Comparison of ENCODE assay signal across 14 cellular contexts in genomic region chr19:3357362-3357730, GRCh38. TPM values are rescaled to one million over a fixed set of nuclear protein-coding genes. Genes with fewer than 3 reads are reported as not detected.
DNase-seq lines count a peak whose midpoint lies in the region; ATAC-seq and TF ChIP-seq lines count a peak whose summit lies in the region.
"Had no signal": no experiment of that assay in that cellular context is flagged by ENCODE, and none has a peak within 500 bp of the region (broad histone marks: within the 10 kb centered on the region; RNA-seq: fewer than 3 reads in every experiment).

No MANE protein-coding gene starts in this region.

- H3K4me1 Mint-ChIP-seq in MCF 10A (ENCODE audit: insufficient read depth, unreplicated experiment): peaks cover 15% of the 10 kb centered on the region
- H3K4me1 Mint-ChIP-seq in activated CD8-positive, alpha-beta T cell treated with anti-CD3 and anti-CD28 coated beads for 36 hours (ENCODE audit: low read depth): peaks cover 25% of the 10 kb centered on the region

- peak; percentile 7 for ATAC-seq in activated CD8-positive, alpha-beta T cell treated with anti-CD3 and anti-CD28 coated beads for 36 hours
- ATAC-seq in GM21529 (IDR thresholded peaks at IDR 0.05; ENCODE audit: unreplicated experiment): no peak
- ATAC-seq: left ventricle myocardium superior had no signal

- DNase-seq in MCF 10A (ENCODE audit: unreplicated experiment) (no peak), mammary epithelial cell (no peak), esophagus muscularis mucosa (ENCODE audit: extremely low spot score) (no peak), tibial artery (no peak), tibial nerve (ENCODE audit: low spot score in 2 of 2) (no peak), mesendoderm (no peak)
- peak; percentile 63 for DNase-seq in activated CD8-positive, alpha-beta T cell treated with anti-CD3 and anti-CD28 coated beads for 36 hours
- DNase-seq: AML-193; effector CD4-positive, alpha-beta T cell; left ventricle myocardium superior; NCI-H1417 treated with DMSO at 0.1 percent for 48 hours; NCI-H748 treated with DMSO at 0.1 percent for 48 hours had no signal

- H3K4me1 ChIP-seq in mammary epithelial cell (ENCODE audit: insufficient read depth, low read length): peaks cover 12% of the 10 kb centered on the region
- peaks cover 21 to 38% (median 33%) of the 10 kb centered on the region in 4 donors for H3K4me1 ChIP-seq in esophagus muscularis mucosa
- peaks cover 0 to 33% (median 27%) of the 10 kb centered on the region in 4 donors for H3K4me1 ChIP-seq in tibial artery
- peaks cover 0 to 33% (median 11%) of the 10 kb centered on the region in 4 donors for H3K4me1 ChIP-seq in tibial nerve
- H3K4me1 ChIP-seq in mesendoderm (ENCODE audit: control insufficient read depth, low read depth, low read length): no peaks in the 10 kb centered on the region

- WGBS in mammary epithelial cell (ENCODE audit: low coverage, missing lambda C conversion rate): 85% methylated on average over 6 of the region's 8 CpGs
- 70% methylated on average over 8 of the region's 8 CpGs for WGBS in esophagus muscularis mucosa
- 67 to 75% methylated on average over 8 of the region's 8 CpGs for WGBS in tibial nerve, 2 donors
- WGBS in mesendoderm (ENCODE audit: extremely low coverage, insufficient coverage, low lambda C conversion rate): no CpG with 5 or more reads among the region's 8 CpGs

- TF ChIP-seq CTCF in MCF 10A (IDR thresholded peaks at IDR 0.05; ENCODE audit: unreplicated experiment) (no peak), mammary epithelial cell (conservative IDR thresholded peaks at IDR 0.05 in 1 of 2, IDR thresholded peaks at IDR 0.05 in 1 of 2; ENCODE audit: extremely low read depth in 1 of 2, insufficient read depth in 1 of 2, low read depth in 1 of 2, low read length in 2 of 2) (no peak), esophagus muscularis mucosa (IDR thresholded peaks at IDR 0.05) (no peak), tibial artery (IDR thresholded peaks at IDR 0.05) (no peak), tibial nerve (IDR thresholded peaks at IDR 0.05) (no peak)
- TF ChIP-seq CTCF in activated CD8-positive, alpha-beta T cell treated with anti-CD3 and anti-CD28 coated beads for 36 hours (IDR thresholded peaks at IDR 0.05): no peak

- POLR2A ChIA-PET in MCF 10A (lab: Yijun Ruan, JAX): interaction anchor here (0.7 to 0.9 kb wide), 2 partner anchors 11 to 408 kb away, joined by 3 read pairs; no protein-coding TSS in a partner anchor
- POLR2A ChIA-PET in activated CD8-positive, alpha-beta T cell treated with anti-CD3 and anti-CD28 coated beads for 36 hours (lab: Charles Lee): interaction anchor here (1.0 to 1.1 kb wide), 3 partner anchors 7 to 17 kb away, joined by 3 read pairs; no protein-coding TSS in a partner anchor

- no peak overlapping the region for H2BK15ac ChIP-seq in mesendoderm (replicated peaks; ENCODE audit: low read depth)

- H4K5ac ChIP-seq in mesendoderm (ENCODE audit: low read length): no peak overlapping the region

- H3K4me3 Mint-ChIP-seq in MCF 10A (ENCODE audit: unreplicated experiment): peak overlapping the region; percentile 59
- H3K4me3 Mint-ChIP-seq in activated CD8-positive, alpha-beta T cell treated with anti-CD3 and anti-CD28 coated beads for 36 hours: peak overlapping the region; percentile 35

- no peak overlapping the region for H2BK5ac ChIP-seq in mesendoderm (ENCODE audit: low read length)

- no peak overlapping the region for H2BK120ac ChIP-seq in mesendoderm (ENCODE audit: low read depth, low read length)

- H3K79me2 ChIP-seq in mammary epithelial cell (ENCODE audit: insufficient read depth, low read length): peaks cover 20% of the 10 kb centered on the region
- no peaks in the 10 kb centered on the region for H3K79me2 ChIP-seq in mesendoderm (ENCODE audit: control insufficient read depth, insufficient read depth, low read length)

- TF ChIP-seq EP300 in esophagus muscularis mucosa (IDR thresholded peaks at IDR 0.05) (no peak), tibial nerve (IDR thresholded peaks at IDR 0.05) (no peak)

- intact Hi-C loops in MCF 10A (cut with micrococcal nuclease) (no loop called here), mammary epithelial cell (cut with micrococcal nuclease) (no loop called here), esophagus muscularis mucosa (cut with DNase I) (no loop called here), tibial artery (cut with DNase I; ENCODE audit: low total_unique reads) (no loop called here)
- intact Hi-C loops in activated CD8-positive, alpha-beta T cell treated with anti-CD3 and anti-CD28 coated beads for 36 hours (cut with micrococcal nuclease): no loop called here

- peaks cover 6% of the 10 kb centered on the region for H3K36me3 Mint-ChIP-seq in MCF 10A (ENCODE audit: insufficient read depth, unreplicated experiment)
- no peaks in the 10 kb centered on the region for H3K36me3 Mint-ChIP-seq in activated CD8-positive, alpha-beta T cell treated with anti-CD3 and anti-CD28 coated beads for 36 hours (ENCODE audit: low read depth)

- no peak for TF ChIP-seq POLR2A in esophagus muscularis mucosa (IDR thresholded peaks at IDR 0.05; ENCODE audit: low read depth)
- TF ChIP-seq POLR2A in tibial nerve (IDR thresholded peaks at IDR 0.05): no peak

- BruUV-seq in MCF 10A (replicated peaks; lab: Mats Ljungman, UMichigan): no TSS peak
- no TSS peak for BruUV-seq in mammary epithelial cell (replicated peaks; lab: Mats Ljungman, UMichigan)

- no peak overlapping the region for H3K56ac ChIP-seq in mesendoderm (ENCODE audit: low read length)

- H3K18ac ChIP-seq in mesendoderm (ENCODE audit: low read length): no peak overlapping the region

- H2AK5ac ChIP-seq in mesendoderm (ENCODE audit: low read length): no peak overlapping the region

- H3K27ac ChIP-seq in mammary epithelial cell (ENCODE audit: insufficient read depth, low read depth, low read length): no peak overlapping the region
- peak overlapping the region; percentile 94 to 100 (median 99) for H3K27ac ChIP-seq in esophagus muscularis mucosa (replicated peaks in 1 of 4)
- peak overlapping the region; percentile 100 for H3K27ac ChIP-seq in tibial artery
- peak overlapping the region in 2 of 4 donors; percentile 80 to 100 for H3K27ac ChIP-seq in tibial nerve
- no peak overlapping the region for H3K27ac ChIP-seq in mesendoderm (ENCODE audit: low read depth, low read length)

- no peak overlapping the region for H3K9ac ChIP-seq in mammary epithelial cell (ENCODE audit: insufficient read depth, low read length)
- H3K9ac ChIP-seq in mesendoderm (ENCODE audit: low read length): no peak overlapping the region

- H3K36me3 ChIP-seq in mammary epithelial cell (ENCODE audit: insufficient read depth, low read length) (no peaks in the 10 kb centered on the region), esophagus muscularis mucosa (no peaks in the 10 kb centered on the region), tibial artery (no peaks in the 10 kb centered on the region), tibial nerve (peaks cover 0 to 3% (median 0%) of the 10 kb centered on the region in 3 donors), mesendoderm (ENCODE audit: control insufficient read depth, insufficient read depth, low read length) (no peaks in the 10 kb centered on the region)
- H3K36me3 ChIP-seq: thyroid gland had no signal

- H3K27me3 ChIP-seq in mammary epithelial cell (ENCODE audit: insufficient read depth, low read length) (no peaks in the 10 kb centered on the region), esophagus muscularis mucosa (no peaks in the 10 kb centered on the region), tibial artery (no peaks in the 10 kb centered on the region), tibial nerve (no peaks in the 10 kb centered on the region), mesendoderm (ENCODE audit: insufficient read depth, low read length, poor library complexity) (peaks cover 41% of the 10 kb centered on the region)
- H3K27me3 ChIP-seq: thyroid gland had no signal

- no peak overlapping the region for H3K27ac Mint-ChIP-seq in MCF 10A (ENCODE audit: low read depth, unreplicated experiment)
- peak overlapping the region; percentile 36 for H3K27ac Mint-ChIP-seq in activated CD8-positive, alpha-beta T cell treated with anti-CD3 and anti-CD28 coated beads for 36 hours

- no peak overlapping the region for H2AFZ ChIP-seq in mammary epithelial cell (ENCODE audit: low read depth, low read length)

- H3K9me3 ChIP-seq in mammary epithelial cell (replicated peaks; ENCODE audit: insufficient read depth, low read length) (no peaks in the 10 kb centered on the region), esophagus muscularis mucosa (no peaks in the 10 kb centered on the region), tibial artery (peaks cover 0 to 8% (median 0%) of the 10 kb centered on the region in 3 donors), tibial nerve (peaks cover 0 to 9% (median 0%) of the 10 kb centered on the region in 4 donors)
- H3K9me3 ChIP-seq: thyroid gland had no signal

- CTCF ChIA-PET in MCF 10A (lab: Yijun Ruan, JAX) (interaction anchor here (0.6 kb wide), 2 partner anchors 30 to 52 kb away, joined by 3 read pairs; no protein-coding TSS in a partner anchor), mammary epithelial cell (lab: Charles Lee; ENCODE audit: low non-redundant PET) (no interaction called here)
- CTCF ChIA-PET in activated CD8-positive, alpha-beta T cell treated with anti-CD3 and anti-CD28 coated beads for 36 hours (lab: Charles Lee): interaction anchor here (1.0 to 1.6 kb wide), 2 partner anchors 72 to 115 kb away, joined by 3 to 10 read pairs; no protein-coding TSS in a partner anchor

- H3K4ac ChIP-seq in mesendoderm (ENCODE audit: low read depth, low read length): no peak overlapping the region

- H3K4me2 ChIP-seq in mammary epithelial cell (ENCODE audit: insufficient read depth, low read depth, low read length) (no peak overlapping the region), mesendoderm (ENCODE audit: low read length) (no peak overlapping the region)

- no peak overlapping the region for H3K23ac ChIP-seq in mesendoderm (ENCODE audit: low read length)

- H4K8ac ChIP-seq in mesendoderm (ENCODE audit: low read depth, low read length): no peak overlapping the region

- H4K20me1 ChIP-seq in mammary epithelial cell (ENCODE audit: insufficient read depth, low read length): no peaks in the 10 kb centered on the region

- H3K9me3 Mint-ChIP-seq in MCF 10A (ENCODE audit: unreplicated experiment): no peaks in the 10 kb centered on the region
- no peaks in the 10 kb centered on the region for H3K9me3 Mint-ChIP-seq in activated CD8-positive, alpha-beta T cell treated with anti-CD3 and anti-CD28 coated beads for 36 hours

- no peaks in the 10 kb centered on the region for H3K27me3 Mint-ChIP-seq in MCF 10A (ENCODE audit: insufficient read depth, unreplicated experiment)
- H3K27me3 Mint-ChIP-seq in activated CD8-positive, alpha-beta T cell treated with anti-CD3 and anti-CD28 coated beads for 36 hours: peaks cover 1% of the 10 kb centered on the region

- in situ Hi-C loops in mammary epithelial cell (cut with MboI; ENCODE audit: low sequenced_read_pairs in 2 of 2): no loop called here

- no peak overlapping the region for H3K4me3 ChIP-seq in mammary epithelial cell (replicated peaks in 1 of 3; ENCODE audit: insufficient read depth in 1 of 3, low read depth in 2 of 3, low read length in 3 of 3)
- peak overlapping the region in 1 of 4 donors; percentile 100 for H3K4me3 ChIP-seq in esophagus muscularis mucosa
- H3K4me3 ChIP-seq in tibial artery: no peak overlapping the region
- H3K4me3 ChIP-seq in tibial nerve: no peak overlapping the region
- H3K4me3 ChIP-seq in mesendoderm (ENCODE audit: low read length): no peak overlapping the region
- H3K4me3 ChIP-seq: thyroid gland had no signal

- no peaks in the 10 kb centered on the region for H3K79me1 ChIP-seq in mesendoderm (ENCODE audit: low read length)

- dilution Hi-C loops in mammary epithelial cell (cut with HindIII; ENCODE audit: low sequenced_read_pairs): no loop called here

RNA-seq across cellular contexts. Expression of gene NFIC, which starts 9.0 kb away (rescaled TPM):
- total RNA-seq in MCF 10A (2022) (83.4 and 85.5 TPM in 2 replicates), mammary epithelial cell (10 to 100 TPM; 43.7 to 77.5 TPM), esophagus muscularis mucosa (100 to 1,000 TPM; 165 to 297 (median 211) TPM), tibial nerve (100 to 1,000 TPM; 138 to 200 (median 160) TPM)
- polyA plus RNA-seq in mammary epithelial cell: 8.9 TPM
- 43.2 TPM for polyA minus RNA-seq in mammary epithelial cell
- total RNA-seq in activated CD8-positive, alpha-beta T cell treated with anti-CD3 and anti-CD28 coated beads for 36 hours: 10 to 100 TPM; 19.0 to 20.8 TPM
- polyA plus RNA-seq in mesendoderm (2013, experiment 1 of 2): 8.8 TPM
- polyA plus RNA-seq in mesendoderm (2013, experiment 2 of 2): 8.8 TPM

Comparison
In these comparisons a context has a peak if more than half of its experiments do, and no peak if none do; other contexts are left out.
1. H3K27ac ChIP-seq: peak in esophagus muscularis mucosa (4 of 4) and tibial artery (2 of 2); none in mammary epithelial cell (single experiment) and mesendoderm (single experiment).